Comparison of ENCODE assay signal across 31 cellular contexts in genomic region chr1:118013938-118014337, GRCh38.
DNase-seq lines count a peak whose midpoint lies in the region; ATAC-seq, FAIRE-seq and TF ChIP-seq lines count a peak whose summit lies in the region.
"Had no signal": no experiment of that assay in that cellular context is flagged by ENCODE, and none has a peak within 500 bp of the region (broad histone marks: within the 10 kb centered on the region; RNA-seq: fewer than 3 reads in every experiment).

No MANE protein-coding gene starts in this region.

- H3K36me3 ChIP-seq in HEK293 (ENCODE audit: control insufficient read depth in 2 of 2, insufficient read depth in 1 of 2, low read length in 2 of 2) (no peaks in the 10 kb centered on the region), K562 (ENCODE audit: control insufficient read depth, insufficient read depth, low read length) (no peaks in the 10 kb centered on the region), ovary (no peaks in the 10 kb centered on the region)
- H3K36me3 ChIP-seq: BE2C; BLaER1; BLaER1 treated with 17β-estradiol and CSF1 and Interleukin-3, amounts not matched to agents 10 nM and 100 nM had no signal

- no peak overlapping the region for H3K27ac ChIP-seq in HEK293 (ENCODE audit: extremely low read depth, low read depth, low read length)
- H3K27ac ChIP-seq in K562 (ENCODE audit: extremely low read depth, low read depth, low read length): no peak overlapping the region
- H3K27ac ChIP-seq in ovary: no peak overlapping the region
- H3K27ac ChIP-seq: 22Rv1; A549; BLaER1; BLaER1 treated with 17β-estradiol and CSF1 and Interleukin-3, amounts not matched to agents 10 nM and 100 nM; C4-2B had no signal

- intact Hi-C loops in K562 (cut with micrococcal nuclease) (no loop called here), ovary (cut with DNase I) (no loop called here)

- no peaks in the 10 kb centered on the region for H4K20me1 ChIP-seq in K562 (replicated peaks; ENCODE audit: control insufficient read depth, insufficient read depth, low read length)
- H4K20me1 ChIP-seq: BLaER1; BLaER1 treated with 17β-estradiol and CSF1 and Interleukin-3, amounts not matched to agents 10 nM and 100 nM had no signal

- no peak for TF ChIP-seq EP300 in K562 (IDR thresholded peaks at IDR 0.05; ENCODE audit: low read length)
- TF ChIP-seq EP300 in ovary (IDR thresholded peaks at IDR 0.05): no peak

- CTCF ChIA-PET in HEK293 (lab: Yijun Ruan, JAX): no interaction called here
- CTCF ChIA-PET in K562 (lab: Yijun Ruan, JAX; ENCODE audit: low intra/inter-chr PET ratio): no interaction called here

- peaks cover 5 to 16% of the 10 kb centered on the region in 2 experiments; a peak in 3 of 5 replicates for H3K27me3 ChIP-seq in K562 (ENCODE audit: control insufficient read depth in 2 of 2, insufficient read depth in 2 of 2, low read length in 2 of 2)
- H3K27me3 ChIP-seq in ovary: no peaks in the 10 kb centered on the region
- H3K27me3 ChIP-seq: BLaER1 had no signal

- no peak overlapping the region for H2AFZ ChIP-seq in K562 (ENCODE audit: low read depth, low read length)

- ATAC-seq in K562: no peak
- ATAC-seq: A549; CD8-positive, alpha-beta T cell had no signal

- H3K9me3 ChIP-seq in HEK293 (ENCODE audit: control insufficient read depth, insufficient read depth, low read depth, low read length) (no peaks in the 10 kb centered on the region), K562 (replicated peaks; ENCODE audit: control insufficient read depth, insufficient read depth, low read depth, low read length) (no peaks in the 10 kb centered on the region), ovary (no peaks in the 10 kb centered on the region)
- H3K9me3 ChIP-seq: A549; BE2C; BLaER1; BLaER1 treated with 17β-estradiol and CSF1 and Interleukin-3, amounts not matched to agents 10 nM and 100 nM; Caco-2 had no signal

- no TSS peak for BruUV-seq in K562 (replicated peaks; lab: Mats Ljungman, UMichigan)

- TF ChIP-seq POLR2A in K562 (conservative IDR thresholded peaks at IDR 0.05) (no peak), ovary (IDR thresholded peaks at IDR 0.05) (no peak)

- H3K4me1 ChIP-seq in HEK293 (ENCODE audit: control insufficient read depth, insufficient read depth, low read length) (no peaks in the 10 kb centered on the region), K562 (replicated peaks in 1 of 2; ENCODE audit: control insufficient read depth in 2 of 2, insufficient read depth in 2 of 2, low read length in 2 of 2) (no peaks in the 10 kb centered on the region), ovary (ENCODE audit: insufficient read depth) (no peaks in the 10 kb centered on the region)
- H3K4me1 ChIP-seq: A549, BE2C, Caco-2 had no signal

- no peak for TF ChIP-seq RAD21 in K562 (CRISPR knock-in tag; conservative IDR thresholded peaks at IDR 0.05 in 1 of 2, IDR thresholded peaks at IDR 0.05 in 1 of 2)

- in situ Hi-C loops in K562 (cut with MboI): no loop called here

- H3K9me1 ChIP-seq in K562 (ENCODE audit: control insufficient read depth, insufficient read depth, low read length): no peaks in the 10 kb centered on the region

- H3K79me2 ChIP-seq in K562 (ENCODE audit: control insufficient read depth, insufficient read depth, low read length): no peaks in the 10 kb centered on the region

- H3K4me3 ChIP-seq in HEK293 (ENCODE audit: low read depth, low read length): no peak overlapping the region
- no peak overlapping the region for H3K4me3 ChIP-seq in K562
- no peak overlapping the region for H3K4me3 ChIP-seq in ovary
- H3K4me3 ChIP-seq: A549; BLaER1; BLaER1 treated with 17β-estradiol and CSF1 and Interleukin-3, amounts not matched to agents 10 nM and 100 nM had no signal

- TF ChIP-seq CTCF in HEK293 (tag by site-specific recombination; IDR thresholded peaks at IDR 0.05) (no peak), K562 (IDR thresholded peaks at IDR 0.05 in 2 of 3, conservative IDR thresholded peaks at IDR 0.05 in 1 of 3; ENCODE audit: insufficient read depth in 2 of 3, low read depth in 1 of 3, low read length in 3 of 3) (no peak), ovary (IDR thresholded peaks at IDR 0.05) (no peak)

- H3K4me2 ChIP-seq in K562 (ENCODE audit: insufficient read depth, low read length): no peak overlapping the region
- H3K4me2 ChIP-seq: A549; BLaER1; BLaER1 treated with 17β-estradiol and CSF1 and Interleukin-3, amounts not matched to agents 10 nM and 100 nM had no signal

- DNase-seq in K562 (ENCODE audit: extremely low read depth in 1 of 4, low spot score in 3 of 4): no peak
- DNase-seq in dermis blood vessel endothelial cell: no peak
- DNase-seq in ovary: no peak
- DNase-seq: 8988T; ACHN; AML-193; BE2C; C1 segment of cervical spinal cord; Caco-2; Calu3; CD4-positive, alpha-beta memory T cell; CD4-positive, alpha-beta T cell; CD4-positive, CD25-positive, alpha-beta regulatory T cell; CD8-positive, alpha-beta memory T cell; CD8-positive, alpha-beta T cell; COR-L47; DMS 273 treated with DMSO at 0.1 percent for 48 hours; DMS153; DMS53; DMS79; DMS79 treated with DMSO at 0.1 percent for 48 hours; DND-41; EL had no signal

- POLR2A ChIA-PET in HEK293 (lab: Yijun Ruan, JAX) (no interaction called here), K562 (lab: Yijun Ruan, JAX) (interaction anchor here (0.8 kb wide), 1 partner anchor 408 kb away, joined by 3 read pairs; no protein-coding TSS in a partner anchor)

- no peak overlapping the region for H3K9ac ChIP-seq in K562 (ENCODE audit: insufficient read depth in 1 of 2, low read depth in 2 of 2, low read length in 2 of 2)
- H3K9ac ChIP-seq: BLaER1; BLaER1 treated with 17β-estradiol and CSF1 and Interleukin-3, amounts not matched to agents 10 nM and 100 nM had no signal

- FAIRE-seq in K562 (lab: Jason Lieb, UNC): no peak
- FAIRE-seq: A204.1, A549, D721Med had no signal

TF ChIP-seq in HEK293, 187 proteins besides CTCF, POLR2A, EP300 and RAD21:
- no peak for TF ChIP-seq REST (tag by site-specific recombination; IDR thresholded peaks at IDR 0.05)
- TF ChIP-seq ZEB2 (tag by site-specific recombination; IDR thresholded peaks at IDR 0.05): no peak
- no peak for TF ChIP-seq ZNF391 (tag by site-specific recombination; IDR thresholded peaks at IDR 0.05; ENCODE audit: borderline replicate concordance, low read depth)
- TF ChIP-seq ZNF768 (tag by site-specific recombination; IDR thresholded peaks at IDR 0.05): peak; percentile 20; the same call in 1 of the 2 replicates
TF ChIP-seq in HEK293: peak in this region for 1.

TF ChIP-seq in K562, 482 proteins besides CTCF, POLR2A, EP300 and RAD21 (continues in another document):
- TF ChIP-seq ZFP36 (IDR thresholded peaks at IDR 0.05; ENCODE audit: low read depth, low read length, partially characterized antibody) (peak; percentile 64), ETV6 (IDR thresholded peaks at IDR 0.05; ENCODE audit: borderline replicate concordance in 1 of 2, low read depth in 2 of 2, low read length in 1 of 2) (no peak), ETV6 (CRISPR knock-in tag; IDR thresholded peaks at IDR 0.05; ENCODE audit: borderline replicate concordance) (no peak)
